In the genomic region with DNA sequence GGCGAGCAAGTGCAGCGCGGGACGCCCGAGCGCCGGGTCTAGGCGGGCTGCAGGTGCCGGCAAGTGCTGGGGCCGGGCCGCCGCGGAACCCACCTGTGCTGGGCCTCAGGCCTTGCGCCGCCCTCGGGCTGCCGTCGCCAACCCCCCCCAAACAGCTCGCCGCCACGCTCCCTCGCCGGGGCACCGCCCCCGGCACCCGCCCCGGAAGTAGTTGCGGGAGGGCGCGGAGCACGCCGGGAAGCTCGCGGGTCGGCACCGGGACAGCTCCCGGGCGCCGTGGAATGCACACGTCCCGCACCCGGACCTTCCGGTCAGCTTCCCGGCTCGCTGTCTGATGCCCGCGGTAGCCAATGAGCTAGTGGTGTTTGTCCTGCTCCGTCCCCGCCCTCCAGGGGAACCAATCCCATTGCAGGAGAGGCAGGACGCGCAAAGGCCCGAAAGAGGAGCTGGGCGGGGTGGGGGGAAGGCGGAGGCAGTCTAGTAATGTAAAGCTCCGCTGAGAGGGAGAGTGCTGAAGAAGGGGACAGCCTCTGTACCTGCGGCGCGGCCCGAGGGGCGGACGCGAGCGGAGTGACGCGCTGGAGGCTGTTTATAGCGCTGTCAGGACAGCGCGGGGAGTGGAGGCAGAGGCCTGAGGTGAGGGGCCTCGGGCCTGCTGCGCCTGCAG, we compare ENCODE assay signal across 1 cellular context.
A peak's percentile ranks its signal among the peaks of the same experiment; 100 is the strongest.
TF ChIP-seq lines count a peak whose summit lies in the region.

TSS of gene ANKS3 (minus strand) at position 209 of the 667 bp plus-strand sequence. CDS start 4,122 bp downstream, outside the sequence.
TSS of gene DNAAF8 (plus strand) at position 475 of the 667 bp plus-strand sequence. CDS start 1,978 bp downstream, outside the sequence.

TF ChIP-seq in GM12878, 131 proteins besides CTCF, POLR2A, EP300 and RAD21 (continues in another document):
- TF ChIP-seq, protein P1, sequence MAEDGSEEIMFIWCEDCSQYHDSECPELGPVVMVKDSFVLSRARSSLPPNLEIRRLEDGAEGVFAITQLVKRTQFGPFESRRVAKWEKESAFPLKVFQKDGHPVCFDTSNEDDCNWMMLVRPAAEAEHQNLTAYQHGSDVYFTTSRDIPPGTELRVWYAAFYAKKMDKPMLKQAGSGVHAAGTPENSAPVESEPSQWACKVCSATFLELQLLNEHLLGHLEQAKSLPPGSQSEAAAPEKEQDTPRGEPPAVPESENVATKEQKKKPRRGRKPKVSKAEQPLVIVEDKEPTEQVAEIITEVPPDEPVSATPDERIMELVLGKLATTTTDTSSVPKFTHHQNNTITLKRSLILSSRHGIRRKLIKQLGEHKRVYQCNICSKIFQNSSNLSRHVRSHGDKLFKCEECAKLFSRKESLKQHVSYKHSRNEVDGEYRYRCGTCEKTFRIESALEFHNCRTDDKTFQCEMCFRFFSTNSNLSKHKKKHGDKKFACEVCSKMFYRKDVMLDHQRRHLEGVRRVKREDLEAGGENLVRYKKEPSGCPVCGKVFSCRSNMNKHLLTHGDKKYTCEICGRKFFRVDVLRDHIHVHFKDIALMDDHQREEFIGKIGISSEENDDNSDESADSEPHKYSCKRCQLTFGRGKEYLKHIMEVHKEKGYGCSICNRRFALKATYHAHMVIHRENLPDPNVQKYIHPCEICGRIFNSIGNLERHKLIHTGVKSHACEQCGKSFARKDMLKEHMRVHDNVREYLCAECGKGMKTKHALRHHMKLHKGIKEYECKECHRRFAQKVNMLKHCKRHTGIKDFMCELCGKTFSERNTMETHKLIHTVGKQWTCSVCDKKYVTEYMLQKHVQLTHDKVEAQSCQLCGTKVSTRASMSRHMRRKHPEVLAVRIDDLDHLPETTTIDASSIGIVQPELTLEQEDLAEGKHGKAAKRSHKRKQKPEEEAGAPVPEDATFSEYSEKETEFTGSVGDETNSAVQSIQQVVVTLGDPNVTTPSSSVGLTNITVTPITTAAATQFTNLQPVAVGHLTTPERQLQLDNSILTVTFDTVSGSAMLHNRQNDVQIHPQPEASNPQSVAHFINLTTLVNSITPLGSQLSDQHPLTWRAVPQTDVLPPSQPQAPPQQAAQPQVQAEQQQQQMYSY (CRISPR knock-in tag; IDR thresholded peaks at IDR 0.05), result no peak
- TF ChIP-seq PAX8 (IDR thresholded peaks at IDR 0.05), result no peak
- no peak for TF ChIP-seq ZNF274 (IDR thresholded peaks at IDR 0.05; ENCODE audit: insufficient read depth, insufficient read length)
- TF ChIP-seq FOXK2 (IDR thresholded peaks at IDR 0.05), result no peak
- no peak for TF ChIP-seq RFX5 (IDR thresholded peaks at IDR 0.05; ENCODE audit: low read depth, low read length)
- no peak for TF ChIP-seq ZNF384 (IDR thresholded peaks at IDR 0.05; ENCODE audit: borderline replicate concordance, low read depth, low read length)
- TF ChIP-seq NBN (IDR thresholded peaks at IDR 0.05), result no peak
- peak; percentile 41; the same call in 1 of the 2 replicates for TF ChIP-seq TCF12 (IDR thresholded peaks at IDR 0.05; ENCODE audit: low read depth, low read length)
- no peak for TF ChIP-seq POU2F2 (IDR thresholded peaks at IDR 0.05; ENCODE audit: borderline replicate concordance, low read depth, low read length)
- peak; percentile 82 for TF ChIP-seq MXI1 (IDR thresholded peaks at IDR 0.05; ENCODE audit: low read depth, low read length)
- TF ChIP-seq, protein P2, sequence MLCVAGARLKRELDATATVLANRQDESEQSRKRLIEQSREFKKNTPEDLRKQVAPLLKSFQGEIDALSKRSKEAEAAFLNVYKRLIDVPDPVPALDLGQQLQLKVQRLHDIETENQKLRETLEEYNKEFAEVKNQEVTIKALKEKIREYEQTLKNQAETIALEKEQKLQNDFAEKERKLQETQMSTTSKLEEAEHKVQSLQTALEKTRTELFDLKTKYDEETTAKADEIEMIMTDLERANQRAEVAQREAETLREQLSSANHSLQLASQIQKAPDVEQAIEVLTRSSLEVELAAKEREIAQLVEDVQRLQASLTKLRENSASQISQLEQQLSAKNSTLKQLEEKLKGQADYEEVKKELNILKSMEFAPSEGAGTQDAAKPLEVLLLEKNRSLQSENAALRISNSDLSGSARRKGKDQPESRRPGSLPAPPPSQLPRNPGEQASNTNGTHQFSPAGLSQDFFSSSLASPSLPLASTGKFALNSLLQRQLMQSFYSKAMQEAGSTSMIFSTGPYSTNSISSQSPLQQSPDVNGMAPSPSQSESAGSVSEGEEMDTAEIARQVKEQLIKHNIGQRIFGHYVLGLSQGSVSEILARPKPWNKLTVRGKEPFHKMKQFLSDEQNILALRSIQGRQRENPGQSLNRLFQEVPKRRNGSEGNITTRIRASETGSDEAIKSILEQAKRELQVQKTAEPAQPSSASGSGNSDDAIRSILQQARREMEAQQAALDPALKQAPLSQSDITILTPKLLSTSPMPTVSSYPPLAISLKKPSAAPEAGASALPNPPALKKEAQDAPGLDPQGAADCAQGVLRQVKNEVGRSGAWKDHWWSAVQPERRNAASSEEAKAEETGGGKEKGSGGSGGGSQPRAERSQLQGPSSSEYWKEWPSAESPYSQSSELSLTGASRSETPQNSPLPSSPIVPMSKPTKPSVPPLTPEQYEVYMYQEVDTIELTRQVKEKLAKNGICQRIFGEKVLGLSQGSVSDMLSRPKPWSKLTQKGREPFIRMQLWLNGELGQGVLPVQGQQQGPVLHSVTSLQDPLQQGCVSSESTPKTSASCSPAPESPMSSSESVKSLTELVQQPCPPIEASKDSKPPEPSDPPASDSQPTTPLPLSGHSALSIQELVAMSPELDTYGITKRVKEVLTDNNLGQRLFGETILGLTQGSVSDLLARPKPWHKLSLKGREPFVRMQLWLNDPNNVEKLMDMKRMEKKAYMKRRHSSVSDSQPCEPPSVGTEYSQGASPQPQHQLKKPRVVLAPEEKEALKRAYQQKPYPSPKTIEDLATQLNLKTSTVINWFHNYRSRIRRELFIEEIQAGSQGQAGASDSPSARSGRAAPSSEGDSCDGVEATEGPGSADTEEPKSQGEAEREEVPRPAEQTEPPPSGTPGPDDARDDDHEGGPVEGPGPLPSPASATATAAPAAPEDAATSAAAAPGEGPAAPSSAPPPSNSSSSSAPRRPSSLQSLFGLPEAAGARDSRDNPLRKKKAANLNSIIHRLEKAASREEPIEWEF (IDR thresholded peaks at IDR 0.05; ENCODE audit: insufficient replicate concordance, low read depth, low read length), result no peak
- TF ChIP-seq, protein P3, sequence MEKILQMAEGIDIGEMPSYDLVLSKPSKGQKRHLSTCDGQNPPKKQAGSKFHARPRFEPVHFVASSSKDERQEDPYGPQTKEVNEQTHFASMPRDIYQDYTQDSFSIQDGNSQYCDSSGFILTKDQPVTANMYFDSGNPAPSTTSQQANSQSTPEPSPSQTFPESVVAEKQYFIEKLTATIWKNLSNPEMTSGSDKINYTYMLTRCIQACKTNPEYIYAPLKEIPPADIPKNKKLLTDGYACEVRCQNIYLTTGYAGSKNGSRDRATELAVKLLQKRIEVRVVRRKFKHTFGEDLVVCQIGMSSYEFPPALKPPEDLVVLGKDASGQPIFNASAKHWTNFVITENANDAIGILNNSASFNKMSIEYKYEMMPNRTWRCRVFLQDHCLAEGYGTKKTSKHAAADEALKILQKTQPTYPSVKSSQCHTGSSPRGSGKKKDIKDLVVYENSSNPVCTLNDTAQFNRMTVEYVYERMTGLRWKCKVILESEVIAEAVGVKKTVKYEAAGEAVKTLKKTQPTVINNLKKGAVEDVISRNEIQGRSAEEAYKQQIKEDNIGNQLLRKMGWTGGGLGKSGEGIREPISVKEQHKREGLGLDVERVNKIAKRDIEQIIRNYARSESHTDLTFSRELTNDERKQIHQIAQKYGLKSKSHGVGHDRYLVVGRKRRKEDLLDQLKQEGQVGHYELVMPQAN (conservative IDR thresholded peaks at IDR 0.05), result peak; percentile 99
- TF ChIP-seq, protein P4, sequence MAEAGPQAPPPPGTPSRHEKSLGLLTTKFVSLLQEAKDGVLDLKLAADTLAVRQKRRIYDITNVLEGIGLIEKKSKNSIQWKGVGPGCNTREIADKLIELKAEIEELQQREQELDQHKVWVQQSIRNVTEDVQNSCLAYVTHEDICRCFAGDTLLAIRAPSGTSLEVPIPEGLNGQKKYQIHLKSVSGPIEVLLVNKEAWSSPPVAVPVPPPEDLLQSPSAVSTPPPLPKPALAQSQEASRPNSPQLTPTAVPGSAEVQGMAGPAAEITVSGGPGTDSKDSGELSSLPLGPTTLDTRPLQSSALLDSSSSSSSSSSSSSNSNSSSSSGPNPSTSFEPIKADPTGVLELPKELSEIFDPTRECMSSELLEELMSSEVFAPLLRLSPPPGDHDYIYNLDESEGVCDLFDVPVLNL (IDR thresholded peaks at IDR 0.05; ENCODE audit: low read depth, low read length), result peak; percentile 62; the same call in 1 of the 2 replicates
- TF ChIP-seq BRCA1 (IDR thresholded peaks at IDR 0.05; ENCODE audit: low read depth, low read length), result no peak
- no peak for TF ChIP-seq MYB (IDR thresholded peaks at IDR 0.05; ENCODE audit: borderline replicate concordance, low read depth, low read length)
- TF ChIP-seq RELB (IDR thresholded peaks at IDR 0.05; ENCODE audit: low read depth), result peak; percentile 41
- peak; percentile 52; the same call in 1 of the 2 replicates for TF ChIP-seq RB1 (IDR thresholded peaks at IDR 0.05; ENCODE audit: borderline replicate concordance)
- TF ChIP-seq BMI1 (IDR thresholded peaks at IDR 0.05; ENCODE audit: borderline replicate concordance), result no peak
- TF ChIP-seq TBL1XR1 (IDR thresholded peaks at IDR 0.05; ENCODE audit: low read depth, low read length), result no peak
- peak; percentile 55; the same call in 1 of the 2 replicates for TF ChIP-seq POLR2AphosphoS5 (IDR thresholded peaks at IDR 0.05; ENCODE audit: low read length)
- TF ChIP-seq RELA (IDR thresholded peaks at IDR 0.05; ENCODE audit: borderline replicate concordance, partially characterized antibody), result no peak
- no peak for TF ChIP-seq HSF1 (IDR thresholded peaks at IDR 0.05; ENCODE audit: low read depth, low read length)
- TF ChIP-seq FOS (IDR thresholded peaks at IDR 0.05; ENCODE audit: borderline replicate concordance, extremely low read depth, insufficient read length), result peak; percentile 18
- TF ChIP-seq SREBF2 (IDR thresholded peaks at IDR 0.05; ENCODE audit: low read length), result no peak
- no peak for TF ChIP-seq NFIC (IDR thresholded peaks at IDR 0.05; ENCODE audit: low read depth, low read length)
- TF ChIP-seq TARDBP (IDR thresholded peaks at IDR 0.05; ENCODE audit: borderline replicate concordance), result no peak
- no peak for TF ChIP-seq POLR2AphosphoS2 (IDR thresholded peaks at IDR 0.05; ENCODE audit: low read depth, low read length)
- peak; percentile 40 for TF ChIP-seq SREBF1 (IDR thresholded peaks at IDR 0.05; ENCODE audit: low read length)
- TF ChIP-seq JUND (IDR thresholded peaks at IDR 0.05; ENCODE audit: low read depth, low read length), result no peak
- peak; percentile 85 for TF ChIP-seq ZBTB40 (IDR thresholded peaks at IDR 0.05; ENCODE audit: borderline replicate concordance)
- no peak for TF ChIP-seq NFXL1 (IDR thresholded peaks at IDR 0.05; ENCODE audit: borderline replicate concordance)
- no peak for TF ChIP-seq ZZZ3 (IDR thresholded peaks at IDR 0.05; ENCODE audit: control insufficient read depth, insufficient read length, low read depth)
